Comparison of ENCODE assay signal across 1 cellular context in genomic region chr11:119317592-119318239, GRCh38.
TF ChIP-seq lines count a peak whose summit lies in the region.

No MANE protein-coding gene starts in this region.

TF ChIP-seq in GM12878, 131 proteins besides CTCF, POLR2A, EP300 and RAD21:
- TF ChIP-seq ZZZ3 (IDR thresholded peaks at IDR 0.05; ENCODE audit: control insufficient read depth, insufficient read length, low read depth), result no peak
- no peak for TF ChIP-seq MTA2 (IDR thresholded peaks at IDR 0.05; ENCODE audit: low read depth)
- TF ChIP-seq CREM (IDR thresholded peaks at IDR 0.05; ENCODE audit: low read depth), result no peak
- no peak for TF ChIP-seq SMC3 (IDR thresholded peaks at IDR 0.05; ENCODE audit: borderline replicate concordance, low read length)
- no peak for TF ChIP-seq SRF (IDR thresholded peaks at IDR 0.05; ENCODE audit: low read depth in 2 of 2, low read length in 2 of 2)
- no peak for TF ChIP-seq MTA3 (IDR thresholded peaks at IDR 0.05; ENCODE audit: borderline replicate concordance, low read length)
